ENCODE assay signal across 16 cellular contexts in the genomic region with DNA sequence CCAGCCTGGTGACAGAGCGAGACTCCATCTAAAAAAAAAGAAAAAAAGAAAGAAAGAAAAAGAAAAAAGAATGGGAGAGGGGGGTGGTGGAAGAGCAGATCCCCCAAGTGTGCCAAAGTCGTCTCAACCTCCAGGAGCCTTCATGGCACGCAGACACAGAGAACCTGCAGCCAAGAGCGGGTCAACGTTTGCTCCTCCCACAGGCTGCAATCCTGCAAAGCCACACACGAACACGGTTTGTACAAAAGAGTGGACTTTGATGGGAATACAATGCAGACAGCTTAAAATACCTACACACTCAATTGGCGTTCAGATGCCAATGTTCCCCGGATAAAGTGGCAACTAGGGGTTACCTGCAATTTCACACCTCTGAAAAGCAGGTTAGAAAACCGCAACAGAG. TPM values are rescaled to one million over a fixed set of nuclear protein-coding genes. Genes with fewer than 3 reads are reported as not detected.
DNase-seq lines count a peak whose midpoint lies in the region; ATAC-seq, FAIRE-seq and TF ChIP-seq lines count a peak whose summit lies in the region.
"Had no signal": no experiment of that assay in that cellular context is flagged by ENCODE, and none has a peak within 500 bp of the region (broad histone marks: within the 10 kb centered on the region; RNA-seq: fewer than 3 reads in every experiment).

No MANE protein-coding gene starts in this region.

- H3K27ac ChIP-seq in GM12878 (ENCODE audit: control insufficient read depth, insufficient read depth) = no peak overlapping the region
- H3K27ac ChIP-seq: KMS-11 had no signal

- in situ Hi-C loops in GM12878 (cut with MboI) = no loop called here

- RAD21 ChIA-PET in GM12878 (lab: Charles Lee; ENCODE audit: unreplicated experiment) = interaction anchor here (0.7 kb wide), 1 partner anchor 9 kb away, joined by 4 read pairs; no protein-coding TSS in a partner anchor

- no TSS peak for BruUV-seq in GM12878 (replicated peaks; lab: Mats Ljungman, UMichigan)

- no peaks in the 10 kb centered on the region for H3K79me2 ChIP-seq in GM12878 (ENCODE audit: control insufficient read depth, insufficient read depth, low read length)

- no peaks in the 10 kb centered on the region for H3K9me3 ChIP-seq in GM12878 (replicated peaks; ENCODE audit: control insufficient read depth, insufficient read depth, low read length)

- H2AFZ ChIP-seq in GM12878 (ENCODE audit: control insufficient read depth, low read depth, low read length) = no peak overlapping the region

- no peak for TF ChIP-seq EP300 in GM12878 (IDR thresholded peaks at IDR 0.05; ENCODE audit: borderline replicate concordance in 1 of 2, control insufficient read depth in 1 of 2, low read depth in 2 of 2, low read length in 2 of 2)

- peaks cover 12% of the 10 kb centered on the region for H3K4me1 Mint-ChIP-seq in stimulated activated naive CD8-positive, alpha-beta T cell treated with anti-CD3 and anti-CD28 coated beads, Interleukin-15, amount 100 ng/mL, for 72 hours

- H3K27me3 ChIP-seq in GM12878 (replicated peaks in 1 of 2; ENCODE audit: control insufficient read depth in 2 of 2, insufficient read depth in 2 of 2, low read length in 1 of 2) = no peaks in the 10 kb centered on the region

- DNase-seq in activated naive CD4-positive, alpha-beta T cell treated with anti-CD3 and anti-CD28 coated beads, Interleukin-2, amount 50 U/mL, for 72 hours (ENCODE audit: low spot score in 2 of 2) = no peak
- no peak for DNase-seq in activated naive CD4-positive, alpha-beta T cell treated with anti-CD3 and anti-CD28 coated beads, Interleukin-2, amount 50 U/mL, for 16 hours
- DNase-seq in GM12878 (ENCODE audit: low read depth, low spot score) = no peak
- peak; percentile 39 for DNase-seq in myocyte (ENCODE audit: low read depth)
- DNase-seq in stimulated activated naive CD8-positive, alpha-beta T cell treated with anti-CD3 and anti-CD28 coated beads, Interleukin-15, amount 100 ng/mL, for 72 hours = no peak
- DNase-seq in NCI-H146 treated with DMSO at 0.1 percent for 48 hours (lab: John Stamatoyannopoulos, UW; ENCODE audit: unreplicated experiment) = no peak
- DNase-seq in SIG-M5 treated with dmso at 0.1 percent for 504 hours (lab: John Stamatoyannopoulos, UW; ENCODE audit: unreplicated experiment) = no peak
- DNase-seq: 8988T; CD8-positive, alpha-beta T cell; DMS79; NCI-H1048; NCI-H146; NCI-H2227 treated with DMSO at 0.1 percent for 48 hours; NCI-H524 treated with DMSO at 0.1 percent for 48 hours had no signal

- H3K4me3 ChIP-seq in GM12878 = no peak overlapping the region

- H3K36me3 ChIP-seq in GM12878 (ENCODE audit: control insufficient read depth in 2 of 2, insufficient read depth in 2 of 2, low read length in 1 of 2) = no peaks in the 10 kb centered on the region; a peak in 2 of 4 replicates

- no peaks in the 10 kb centered on the region for H4K20me1 ChIP-seq in GM12878 (ENCODE audit: control insufficient read depth, insufficient read depth)

- no peaks in the 10 kb centered on the region for H3K9me3 Mint-ChIP-seq in activated naive CD4-positive, alpha-beta T cell treated with anti-CD3 and anti-CD28 coated beads, Interleukin-2, amount 50 U/mL, for 72 hours
- no peaks in the 10 kb centered on the region for H3K9me3 Mint-ChIP-seq in stimulated activated naive CD8-positive, alpha-beta T cell treated with anti-CD3 and anti-CD28 coated beads, Interleukin-15, amount 100 ng/mL, for 72 hours
- H3K9me3 Mint-ChIP-seq: CD8-positive, alpha-beta T cell had no signal

- H3K4me3 Mint-ChIP-seq in stimulated activated naive CD8-positive, alpha-beta T cell treated with anti-CD3 and anti-CD28 coated beads, Interleukin-15, amount 100 ng/mL, for 72 hours = no peak overlapping the region
- H3K4me3 Mint-ChIP-seq: CD8-positive, alpha-beta T cell had no signal

- FAIRE-seq in GM12878 (lab: Jason Lieb, UNC) = no peak

- no peak for TF ChIP-seq RAD21 in GM12878 (IDR thresholded peaks at IDR 0.05; ENCODE audit: insufficient read depth, low read depth, low read length)

- no peak for ATAC-seq in activated naive CD4-positive, alpha-beta T cell treated with anti-CD3 and anti-CD28 coated beads, Interleukin-2, amount 50 U/mL, for 72 hours
- no peak for ATAC-seq in GM12878
- ATAC-seq in stimulated activated naive CD8-positive, alpha-beta T cell treated with anti-CD3 and anti-CD28 coated beads, Interleukin-15, amount 100 ng/mL, for 72 hours = no peak
- no peak for ATAC-seq in GM18870 (IDR thresholded peaks at IDR 0.05; ENCODE audit: unreplicated experiment)
- ATAC-seq: CD8-positive, alpha-beta T cell had no signal

- SMC1A ChIA-PET in GM12878 (lab: Charles Lee; ENCODE audit: uncharacterized antibody, unreplicated experiment) = no interaction called here

- no peak overlapping the region for H3K9ac ChIP-seq in GM12878 (ENCODE audit: control insufficient read depth, insufficient read depth, low read length)
- H3K9ac ChIP-seq: KMS-11 had no signal

- TF ChIP-seq CTCF in GM12878 (IDR thresholded peaks at IDR 0.05 in 2 of 3, conservative IDR thresholded peaks at IDR 0.05 in 1 of 3; ENCODE audit: control insufficient read depth in 2 of 3, extremely low read depth in 1 of 3, insufficient read depth in 1 of 3, low read depth in 3 of 3, low read length in 3 of 3) = no peak

- CTCF ChIA-PET in GM12878 (lab: Yijun Ruan, JAX) = no interaction called here

- POLR2A ChIA-PET in GM12878 (lab: Charles Lee) = no interaction called here

- no peaks in the 10 kb centered on the region for H3K4me1 ChIP-seq in GM12878 (ENCODE audit: control insufficient read depth, insufficient read depth, low read length)

- intact Hi-C loops in GM12878 (cut with micrococcal nuclease; ENCODE audit: unreplicated experiment) = no loop called here

- H3K27me3 Mint-ChIP-seq in stimulated activated naive CD8-positive, alpha-beta T cell treated with anti-CD3 and anti-CD28 coated beads, Interleukin-15, amount 100 ng/mL, for 72 hours = no peaks in the 10 kb centered on the region

- no peak overlapping the region for H3K4me2 ChIP-seq in GM12878 (ENCODE audit: control insufficient read depth, insufficient read depth)
- H3K4me2 ChIP-seq: KMS-11 had no signal

- WGBS in GM12878 (ENCODE audit: insufficient coverage, insufficient replicate concordance, low lambda C conversion rate, missing lambda C conversion rate) = 89% methylated on average over 10 of the region's 10 CpGs

- H3K36me3 Mint-ChIP-seq in activated naive CD4-positive, alpha-beta T cell treated with anti-CD3 and anti-CD28 coated beads, Interleukin-2, amount 50 U/mL, for 72 hours = no peaks in the 10 kb centered on the region

- peak; percentile 17; the same call in 1 of the 2 replicates for TF ChIP-seq POLR2A in GM12878 (IDR thresholded peaks at IDR 0.05; ENCODE audit: low read depth, low read length)

- H3K27ac Mint-ChIP-seq in activated naive CD4-positive, alpha-beta T cell treated with anti-CD3 and anti-CD28 coated beads, Interleukin-2, amount 50 U/mL, for 72 hours = peak overlapping the region; percentile 79 to 84
- no peak overlapping the region for H3K27ac Mint-ChIP-seq in stimulated activated naive CD8-positive, alpha-beta T cell treated with anti-CD3 and anti-CD28 coated beads, Interleukin-15, amount 100 ng/mL, for 72 hours

TF ChIP-seq in GM12878, 131 proteins besides CTCF, POLR2A, EP300 and RAD21 (continues in another document):
- TF ChIP-seq KLF5 (IDR thresholded peaks at IDR 0.05; ENCODE audit: partially characterized antibody) (no peak), NR2C2 (IDR thresholded peaks at IDR 0.05; ENCODE audit: borderline replicate concordance, control insufficient read depth, insufficient read length, low read depth) (no peak)

RNA-seq across cellular contexts. Expression of gene ANKRD10, which starts 29.4 kb away (rescaled TPM):
- 100 to 1,000 TPM; 160 to 162 TPM for total RNA-seq in activated naive CD4-positive, alpha-beta T cell treated with anti-CD3 and anti-CD28 coated beads, Interleukin-2, amount 50 U/mL, for 72 hours
- total RNA-seq in GM12878 (2013; cell fraction: nucleolus; rRNA removed) = 583 and 599 TPM in 2 replicates
- 121 and 123 TPM in 2 replicates for total RNA-seq in GM12878 (2014; rRNA removed)
- total RNA-seq in GM12878 (2014; rRNA removed; fragmentation: Illumina TruSeq; extraction: Trizol) = 99.9 and 134 TPM in 2 replicates
- 82.4 and 99.4 TPM in 2 replicates for total RNA-seq in GM12878 (2021)
- 83.0 TPM for polyA plus RNA-seq in GM12878 (2011; ENCODE audit: low read depth)
- polyA plus RNA-seq in GM12878 (2011; rRNA removed) = 199 and 280 TPM in 2 replicates
- 62.8 and 75.6 TPM in 2 replicates for polyA plus RNA-seq in GM12878 (2011; cell fraction: cytosol; rRNA removed)
- polyA plus RNA-seq in GM12878 (2011; cell fraction: nucleus; rRNA removed) = 410 and 447 TPM in 2 replicates
- polyA plus RNA-seq in GM12878 (2012) = 87.9 and 91.2 TPM in 2 replicates
- 54.8 and 70.4 TPM in 2 replicates for polyA plus RNA-seq in GM12878 (2014; fragmentation: Illumina TruSeq; extraction: Trizol)
- 10 to 100 TPM; 47.1 to 62.3 TPM for polyA plus RNA-seq in GM12878 (2014; fragmentation: Nextera tagmentation; extraction: Ambion mirVana)
- polyA plus RNA-seq in GM12878 (2014; rRNA removed) = 90.2 and 90.8 TPM in 2 replicates
- 100 to 1,000 TPM in 1 of 2 experiments, 10 to 100 TPM in 1; 95.1 to 101 TPM for polyA plus RNA-seq in GM12878 (2016; fragmentation: Nextera tagmentation; extraction: Ambion mirVana)
- 107 and 137 TPM in 2 replicates for polyA minus RNA-seq in GM12878 (2011; rRNA and poly(A)+ RNA removed)
- polyA minus RNA-seq in GM12878 (2011; cell fraction: cytosol; rRNA and poly(A)+ RNA removed) = 87.7 and 99.2 TPM in 2 replicates
- polyA minus RNA-seq in GM12878 (2011; cell fraction: nucleus; rRNA and poly(A)+ RNA removed) = 344 and 435 TPM in 2 replicates
- total RNA-seq in myocyte = 1,506 and 1,796 TPM in 2 replicates
- 393 TPM for polyA plus RNA-seq in myocyte (2012)

Comparison
In these comparisons a context has a peak if more than half of its experiments do, and no peak if none do; other contexts are left out.
1. H3K27ac Mint-ChIP-seq: peak in activated naive CD4-positive, alpha-beta T cell treated with anti-CD3 and anti-CD28 coated beads, Interleukin-2, amount 50 U/mL, for 72 hours (2 of 2); none in stimulated activated naive CD8-positive, alpha-beta T cell treated with anti-CD3 and anti-CD28 coated beads, Interleukin-15, amount 100 ng/mL, for 72 hours (0 of 2).